In genomic region chr6:108848116-108848868, GRCh38 we compare ENCODE assay signal across 8 cellular contexts. TPM values are rescaled to one million over a fixed set of nuclear protein-coding genes. Genes with fewer than 3 reads are reported as not detected.
DNase-seq lines count a peak whose midpoint lies in the region; ATAC-seq and TF ChIP-seq lines count a peak whose summit lies in the region.

Gene ARMC2, plus strand, starts transcription at chr6:108848422. Its CDS starts 5,846 bp downstream, at chr6:108854268.

- WGBS in esophagus muscularis mucosa, result 1% methylated on average over 15 of the region's 61 CpGs

- H3K9me3 Mint-ChIP-seq in IgD-negative memory B cell, result no peaks in the 10 kb centered on the region
- no peaks in the 10 kb centered on the region for H3K9me3 Mint-ChIP-seq in activated T-cell treated with anti-CD3 and anti-CD28 coated beads, Interleukin-2, amount 50 U/mL, for 4 hours

- peaks cover 9 to 13% (median 11%) of the 10 kb centered on the region in 3 donors for H3K4me1 Mint-ChIP-seq in IgD-negative memory B cell
- H3K4me1 Mint-ChIP-seq in activated T-cell treated with anti-CD3 and anti-CD28 coated beads, Interleukin-2, amount 50 U/mL, for 4 hours (ENCODE audit: low read depth), result peaks cover 22% of the 10 kb centered on the region

- H3K4me3 Mint-ChIP-seq in IgD-negative memory B cell, result peak within 1 kb of the TSS; percentile 84 to 92 (median 88)
- H3K4me3 Mint-ChIP-seq in activated T-cell treated with anti-CD3 and anti-CD28 coated beads, Interleukin-2, amount 50 U/mL, for 4 hours, result peak within 1 kb of the TSS; percentile 84

- H3K9me3 ChIP-seq in esophagus muscularis mucosa (no peaks in the 10 kb centered on the region), muscle layer of colon (ENCODE audit: low read length) (no peaks in the 10 kb centered on the region)

- H3K27ac ChIP-seq in esophagus muscularis mucosa (replicated peaks in 1 of 4), result peak within 1 kb of the TSS; percentile 80 to 86 (median 82)
- H3K27ac ChIP-seq in muscle layer of colon (ENCODE audit: low read depth, low read length), result peak within 1 kb of the TSS; percentile 87

- H3K27ac Mint-ChIP-seq in IgD-negative memory B cell, result peak within 1 kb of the TSS; percentile 92 to 95 (median 94)

- DNase-seq in DMS 273 treated with DMSO at 0.1 percent for 48 hours (lab: John Stamatoyannopoulos, UW) (peak; percentile 75), OCI-M2 (lab: John Stamatoyannopoulos, UW; ENCODE audit: unreplicated experiment) (peak; percentile 66), esophagus muscularis mucosa (ENCODE audit: extremely low spot score) (peak; percentile 97)
- DNase-seq in activated T-cell treated with anti-CD3 and anti-CD28 coated beads, Interleukin-2, amount 50 U/mL, for 4 hours, result peak; percentile 74
- DNase-seq in stimulated activated CD8-positive, alpha-beta memory T cell treated with anti-CD3 and anti-CD28 coated beads, Interleukin-7, amount 100 ng/mL, for 1 hour (ENCODE audit: low read depth in 2 of 2), result peak; percentile 78 to 79

- H3K36me3 ChIP-seq in esophagus muscularis mucosa, result no peaks in the 10 kb centered on the region
- no peaks in the 10 kb centered on the region for H3K36me3 ChIP-seq in muscle layer of colon (ENCODE audit: insufficient read depth, low read length)

- H3K36me3 Mint-ChIP-seq in IgD-negative memory B cell, result peaks cover 1% of the 10 kb centered on the region
- H3K36me3 Mint-ChIP-seq in activated T-cell treated with anti-CD3 and anti-CD28 coated beads, Interleukin-2, amount 50 U/mL, for 4 hours (ENCODE audit: insufficient read depth), result no peaks in the 10 kb centered on the region

- H3K27me3 ChIP-seq in esophagus muscularis mucosa (no peaks in the 10 kb centered on the region), muscle layer of colon (ENCODE audit: control insufficient read depth in 1 of 2, insufficient read depth in 2 of 2, low read length in 2 of 2) (no peaks in the 10 kb centered on the region)

- intact Hi-C loops in esophagus muscularis mucosa (cut with DNase I), result loop anchor here (5.0 kb wide), 1 partner anchor 224 kb away; no protein-coding TSS in a partner anchor

- peak within 1 kb of the TSS; percentile 58 for H3K9ac ChIP-seq in muscle layer of colon (ENCODE audit: low read length)

- peak; percentile 94 for ATAC-seq in GM21576 (IDR thresholded peaks at IDR 0.05; ENCODE audit: unreplicated experiment)
- ATAC-seq in activated T-cell treated with anti-CD3 and anti-CD28 coated beads, Interleukin-2, amount 50 U/mL, for 4 hours, result peak; percentile 95 to 97

- peak in 1 of 3 experiments; percentile 19 for TF ChIP-seq CTCF in esophagus muscularis mucosa (IDR thresholded peaks at IDR 0.05)

- no peaks in the 10 kb centered on the region for H3K27me3 Mint-ChIP-seq in IgD-negative memory B cell
- no peaks in the 10 kb centered on the region for H3K27me3 Mint-ChIP-seq in activated T-cell treated with anti-CD3 and anti-CD28 coated beads, Interleukin-2, amount 50 U/mL, for 4 hours (ENCODE audit: low read depth)

- TF ChIP-seq EP300 in esophagus muscularis mucosa (IDR thresholded peaks at IDR 0.05), result no peak

- H3K4me1 ChIP-seq in esophagus muscularis mucosa (peaks cover 25 to 34% (median 29%) of the 10 kb centered on the region in 4 donors), muscle layer of colon (ENCODE audit: insufficient read depth, low read length) (peaks cover 9% of the 10 kb centered on the region)

- H3K4me3 ChIP-seq in esophagus muscularis mucosa (peak within 1 kb of the TSS; percentile 75 to 91 (median 78)), muscle layer of colon (ENCODE audit: low read depth in 1 of 2, low read length in 2 of 2) (peak within 1 kb of the TSS; percentile 62 to 77)

- peak; percentile 43 for TF ChIP-seq POLR2A in esophagus muscularis mucosa (IDR thresholded peaks at IDR 0.05; ENCODE audit: low read depth)

RNA-seq across cellular contexts. Expression of gene ARMC2, which starts in this region (rescaled TPM):
- 3.2 TPM for polyA plus RNA-seq in IgD-negative memory B cell
- 1 to 10 TPM; 2.2 to 2.8 (median 2.3) TPM for total RNA-seq in activated T-cell treated with anti-CD3 and anti-CD28 coated beads, Interleukin-2, amount 50 U/mL, for 4 hours
- total RNA-seq in esophagus muscularis mucosa, result 1 to 10 TPM; 2.1 to 5.1 (median 3.2) TPM

Comparison
In these comparisons a context has a peak if more than half of its experiments do, and no peak if none do; other contexts are left out.
1. Peak in every context shown above with its lines: DNase-seq, ATAC-seq, H3K4me3 ChIP-seq and H3K27ac ChIP-seq.